In genomic region chr7:39609462-39610149, GRCh38 we compare ENCODE assay signal across 8 cellular contexts. TPM values are rescaled to one million over a fixed set of nuclear protein-coding genes. Genes with fewer than 3 reads are reported as not detected.
DNase-seq lines count a peak whose midpoint lies in the region; ATAC-seq, FAIRE-seq and TF ChIP-seq lines count a peak whose summit lies in the region.

No MANE protein-coding gene starts in this region.

- peaks cover 0 to 9% (median 1%) of the 10 kb centered on the region in 4 donors for H3K4me1 ChIP-seq in transverse colon

- H3K27ac ChIP-seq in transverse colon = no peak overlapping the region

- no peaks in the 10 kb centered on the region for H3K9me3 Mint-ChIP-seq in activated naive CD8-positive, alpha-beta T cell treated with anti-CD3 and anti-CD28 coated beads for 36 hours

- peaks cover 40% of the 10 kb centered on the region for H3K4me1 Mint-ChIP-seq in activated naive CD8-positive, alpha-beta T cell treated with anti-CD3 and anti-CD28 coated beads for 36 hours

- DNase-seq in AG10803 (ENCODE audit: low read depth) (no peak), transverse colon (no peak), HPDE6-E6E7 (ENCODE audit: extremely low spot score) (no peak), urothelium cell line (ENCODE audit: low spot score) (no peak)
- peak; percentile 35 for DNase-seq in activated naive CD8-positive, alpha-beta T cell treated with anti-CD3 and anti-CD28 coated beads for 36 hours
- peak; percentile 42 for DNase-seq in stimulated activated naive CD8-positive, alpha-beta T cell treated with anti-CD3 and anti-CD28 coated beads, Interleukin-15, Interleukin-2, amounts not matched to agents 100 U/mL and 50 U/mL, for 24 hours

- no peaks in the 10 kb centered on the region for H3K9me3 ChIP-seq in transverse colon

- peak overlapping the region; percentile 50 for H3K27ac Mint-ChIP-seq in activated naive CD8-positive, alpha-beta T cell treated with anti-CD3 and anti-CD28 coated beads for 36 hours

- H3K36me3 Mint-ChIP-seq in activated naive CD8-positive, alpha-beta T cell treated with anti-CD3 and anti-CD28 coated beads for 36 hours = no peaks in the 10 kb centered on the region

- H3K4me3 ChIP-seq in AG10803 (ENCODE audit: low read length) (peak overlapping the region; percentile 42), iPS-11a (ENCODE audit: low read depth, low read length) (peak overlapping the region; percentile 25), transverse colon (peak overlapping the region in 2 of 4 donors; percentile 20 to 28)

- no peak for TF ChIP-seq POLR2A in transverse colon (IDR thresholded peaks at IDR 0.05)

- WGBS in transverse colon (ENCODE audit: low coverage in 1 of 2), 2 donors = 35 to 43% methylated on average over 2 to 23 of the region's 38 CpGs

- TF ChIP-seq CTCF in AG10803 (conservative IDR thresholded peaks at IDR 0.05; ENCODE audit: low read length) (0 out of 2 replicates have a peak, but pooled peaks have one; percentile 8), transverse colon (IDR thresholded peaks at IDR 0.05) (no peak)

- peak overlapping the region; percentile 58 for H3K4me3 Mint-ChIP-seq in activated naive CD8-positive, alpha-beta T cell treated with anti-CD3 and anti-CD28 coated beads for 36 hours

- ATAC-seq in GM21717 (IDR thresholded peaks at IDR 0.05; ENCODE audit: unreplicated experiment) = peak; percentile 47
- peak; percentile 58 for ATAC-seq in stimulated activated naive CD8-positive, alpha-beta T cell treated with anti-CD3 and anti-CD28 coated beads, Interleukin-15, Interleukin-2, amounts not matched to agents 100 U/mL and 50 U/mL, for 24 hours

- intact Hi-C loops in transverse colon (cut with DNase I; ENCODE audit: low total_unique reads) = no loop called here

- TF ChIP-seq EP300 in transverse colon (IDR thresholded peaks at IDR 0.05; ENCODE audit: low read depth) = no peak

- H3K27me3 Mint-ChIP-seq in activated naive CD8-positive, alpha-beta T cell treated with anti-CD3 and anti-CD28 coated beads for 36 hours = peaks cover 17% of the 10 kb centered on the region

- FAIRE-seq in urothelium cell line (lab: Jason Lieb, UNC) = no peak

- in situ Hi-C loops in transverse colon (cut with MboI; ENCODE audit: low pct_ligation_motif_present in 1 of 4, low pct_unique_long_range_greater_than_20kb in 1 of 4, low sequenced_read_pairs in 3 of 4) = no loop called here

- peaks cover 12% of the 10 kb centered on the region for H3K27me3 ChIP-seq in transverse colon

- no peaks in the 10 kb centered on the region for H3K36me3 ChIP-seq in transverse colon

RNA-seq across cellular contexts. Expression of gene RALA, which starts 13.8 kb away (rescaled TPM):
- 10 to 100 TPM; 38.0 to 40.6 TPM for total RNA-seq in activated naive CD8-positive, alpha-beta T cell treated with anti-CD3 and anti-CD28 coated beads for 36 hours
- 10 to 100 TPM in 2 of 4 donors, 1 to 10 TPM in 2; 5.4 to 29.8 (median 17.9) TPM for total RNA-seq in transverse colon

RNA-seq across cellular contexts. Expression of gene YAE1, which starts 43.4 kb away (rescaled TPM):
- 10 to 100 TPM; 11.2 to 12.5 TPM for total RNA-seq in activated naive CD8-positive, alpha-beta T cell treated with anti-CD3 and anti-CD28 coated beads for 36 hours
- 10 to 100 TPM in 3 of 4 donors, 1 to 10 TPM in 1; 1.4 to 22.9 (median 13.3) TPM for total RNA-seq in transverse colon

Comparison
In these comparisons a context has a peak if more than half of its experiments do, and no peak if none do; other contexts are left out.
1. DNase-seq: peak in activated naive CD8-positive, alpha-beta T cell treated with anti-CD3 and anti-CD28 coated beads for 36 hours (single experiment) and stimulated activated naive CD8-positive, alpha-beta T cell treated with anti-CD3 and anti-CD28 coated beads, Interleukin-15, Interleukin-2, amounts not matched to agents 100 U/mL and 50 U/mL, for 24 hours (single experiment); none in AG10803 (single experiment), transverse colon (single experiment), HPDE6-E6E7 (single experiment) and urothelium cell line (single experiment).